ENCODE assay signal across 28 cellular contexts in genomic region chr21:41079159-41079558, GRCh38.
"Had no signal": no experiment of that assay in that cellular context is flagged by ENCODE, and none has a peak within 500 bp of the region (broad histone marks: within the 10 kb centered on the region; RNA-seq: fewer than 3 reads in every experiment).

No MANE protein-coding gene starts in this region.

- H3K4me1 ChIP-seq: colonic mucosa, esophagus muscularis mucosa, esophagus squamous epithelium, foreskin keratinocyte, gastrocnemius medialis, gastroesophageal sphincter, heart left ventricle, heart right ventricle had no signal

- DNase-seq: colonic mucosa; cortex of kidney; dermis blood vessel endothelial cell; dorsolateral prefrontal cortex; effector CD4-positive, alpha-beta T cell; effector CD8-positive, alpha-beta T cell; effector memory CD4-positive, alpha-beta T cell; effector memory CD8-positive, alpha-beta T cell; endodermal cell; erythroblast; esophagus squamous epithelium; foreskin fibroblast; foreskin keratinocyte; foreskin melanocyte; gastrocnemius medialis; glutamatergic neuron; head of caudate nucleus; heart left ventricle; heart right ventricle had no signal

- H3K9me3 ChIP-seq: colonic mucosa, esophagus muscularis mucosa, esophagus squamous epithelium, gastrocnemius medialis, gastroesophageal sphincter had no signal

- H3K36me3 ChIP-seq: colonic mucosa, esophagus muscularis mucosa, esophagus squamous epithelium, gastrocnemius medialis, gastroesophageal sphincter, heart left ventricle, heart right ventricle had no signal

- FAIRE-seq: colon, endometrium, endothelial cell of umbilical vein, frontal cortex had no signal

- ATAC-seq: effector memory CD8-positive, alpha-beta T cell; esophagus mucosa; foreskin keratinocyte; gastrocnemius medialis; gastroesophageal sphincter; heart left ventricle; heart right ventricle had no signal

- H3K27ac ChIP-seq: colonic mucosa, coronary artery, dorsolateral prefrontal cortex, epithelial cell of prostate, esophagus muscularis mucosa, esophagus squamous epithelium, foreskin keratinocyte, gastrocnemius medialis, gastroesophageal sphincter, heart left ventricle, heart right ventricle had no signal

- H3K4me3 ChIP-seq: colonic mucosa, coronary artery, dorsolateral prefrontal cortex, esophagus muscularis mucosa, esophagus squamous epithelium, gastrocnemius medialis, gastroesophageal sphincter, heart left ventricle, heart right ventricle had no signal

- H3K27me3 ChIP-seq: colonic mucosa, esophagus muscularis mucosa, gastrocnemius medialis, gastroesophageal sphincter had no signal
